In the genomic region with DNA sequence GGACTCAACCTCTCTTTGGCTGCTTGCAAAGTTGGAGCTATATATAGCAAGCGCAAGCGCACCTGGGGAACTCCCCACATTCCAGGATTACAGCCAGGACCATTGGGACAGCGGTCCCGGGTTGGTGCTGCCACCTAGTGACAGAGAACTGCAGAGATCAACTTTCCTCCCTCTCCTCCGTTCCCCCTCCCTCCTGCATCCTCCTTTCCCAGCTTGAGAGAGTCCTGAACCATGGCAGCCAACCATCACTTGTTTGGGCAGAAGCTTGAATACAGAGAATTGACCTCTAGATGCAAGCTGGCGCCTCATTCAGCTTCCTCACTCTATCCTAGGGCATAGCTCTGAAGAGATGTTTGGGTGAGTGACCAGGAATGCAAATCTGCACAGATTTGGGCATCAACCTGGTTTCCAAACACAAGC, we compare ENCODE assay signal across 9 cellular contexts. TPM values are rescaled to one million over a fixed set of nuclear protein-coding genes. Genes with fewer than 3 reads are reported as not detected.
DNase-seq lines count a peak whose midpoint lies in the region; ATAC-seq and TF ChIP-seq lines count a peak whose summit lies in the region.
"Had no signal": no experiment of that assay in that cellular context is flagged by ENCODE, and none has a peak within 500 bp of the region (broad histone marks: within the 10 kb centered on the region; RNA-seq: fewer than 3 reads in every experiment).

No MANE protein-coding gene starts in this region.

- POLR2A ChIA-PET in naive thymus-derived CD8-positive, alpha-beta T cell (lab: Charles Lee), result no interaction called here

- H3K27me3 Mint-ChIP-seq in naive thymus-derived CD8-positive, alpha-beta T cell, result peaks cover 0 to 2% (median 0%) of the 10 kb centered on the region in 5 donors

- peak; percentile 90 for TF ChIP-seq CTCF in DND-41 (IDR thresholded peaks at IDR 0.05; ENCODE audit: borderline replicate concordance, extremely low read depth, low read length, poor library complexity, severe bottlenecking)
- peak; percentile 82 to 94 for TF ChIP-seq CTCF in fibroblast of lung (conservative IDR thresholded peaks at IDR 0.05 in 1 of 2, IDR thresholded peaks at IDR 0.05 in 1 of 2; ENCODE audit: low read depth in 1 of 2, low read length in 2 of 2)
- TF ChIP-seq CTCF in uterus (IDR thresholded peaks at IDR 0.05), result peak; percentile 48 to 69 (median 64)

- H3K4me3 ChIP-seq in DND-41 (ENCODE audit: low read depth in 1 of 2, low read length in 2 of 2), result no peak overlapping the region
- no peak overlapping the region for H3K4me3 ChIP-seq in fibroblast of lung (replicated peaks in 1 of 4; ENCODE audit: control extremely low read depth in 1 of 4, insufficient read depth in 1 of 4, low read depth in 3 of 4, low read length in 4 of 4)
- no peak overlapping the region for H3K4me3 ChIP-seq in uterus

- H3K9me3 Mint-ChIP-seq in naive thymus-derived CD8-positive, alpha-beta T cell, result peaks cover 0 to 3% (median 0%) of the 10 kb centered on the region in 9 donors

- H3K4me1 ChIP-seq in DND-41 (ENCODE audit: insufficient read depth, low read length) (no peaks in the 10 kb centered on the region), fibroblast of lung (ENCODE audit: control insufficient read depth, extremely low read depth, insufficient read depth, low read length) (no peaks in the 10 kb centered on the region), uterus (no peaks in the 10 kb centered on the region)

- H3K27ac ChIP-seq in DND-41 (ENCODE audit: low read length), result no peak overlapping the region
- no peak overlapping the region for H3K27ac ChIP-seq in fibroblast of lung (ENCODE audit: insufficient read depth, low read length)
- H3K27ac ChIP-seq in uterus, result no peak overlapping the region

- H4K20me1 ChIP-seq in DND-41 (ENCODE audit: insufficient read depth, low read length) (peaks cover 2% of the 10 kb centered on the region; the same call in 1 of the 2 replicates), fibroblast of lung (ENCODE audit: control insufficient read depth, extremely low read depth, insufficient read depth, low read length) (no peaks in the 10 kb centered on the region)

- H3K4me2 ChIP-seq in DND-41 (ENCODE audit: insufficient read depth, low read length) (no peak overlapping the region), fibroblast of lung (ENCODE audit: extremely low read depth, insufficient read depth, low read length) (no peak overlapping the region)

- H3K36me3 ChIP-seq in DND-41 (ENCODE audit: insufficient read depth, low read length) (no peaks in the 10 kb centered on the region), fibroblast of lung (ENCODE audit: control insufficient read depth, insufficient read depth, low read length) (no peaks in the 10 kb centered on the region), uterus (no peaks in the 10 kb centered on the region)

- H3K27me3 ChIP-seq in DND-41 (ENCODE audit: insufficient read depth, low read length, poor library complexity) (no peaks in the 10 kb centered on the region), fibroblast of lung (ENCODE audit: control insufficient read depth, insufficient read depth, low read length) (peaks cover 6% of the 10 kb centered on the region), uterus (no peaks in the 10 kb centered on the region)

- intact Hi-C loops in uterus (cut with DNase I; ENCODE audit: low total_unique reads), result no loop called here

- no peak overlapping the region for H2AFZ ChIP-seq in DND-41 (ENCODE audit: low read depth, low read length)
- no peak overlapping the region for H2AFZ ChIP-seq in fibroblast of lung (ENCODE audit: low read length)

- no peak for TF ChIP-seq POLR2A in uterus (IDR thresholded peaks at IDR 0.05)

- H3K4me1 Mint-ChIP-seq in naive thymus-derived CD8-positive, alpha-beta T cell, result peaks cover 10 to 36% (median 27%) of the 10 kb centered on the region in 4 donors

- no peak overlapping the region for H3K9ac ChIP-seq in DND-41 (ENCODE audit: low read depth, low read length)
- no peak overlapping the region for H3K9ac ChIP-seq in fibroblast of lung (ENCODE audit: insufficient read depth, low read length)

- H3K27ac Mint-ChIP-seq in naive thymus-derived CD8-positive, alpha-beta T cell, result peak overlapping the region in 4 of 10 donors; percentile 3 to 54 (median 22)

- peak; percentile 51 for DNase-seq in DND-41
- DNase-seq in NCI-H526 (lab: John Stamatoyannopoulos, UW), result peak; percentile 53 to 83
- peak; percentile 39 for DNase-seq in activated T-cell treated with anti-CD3 and anti-CD28 coated beads for 4 hours
- peak; percentile 68 to 71 for DNase-seq in fibroblast of lung (ENCODE audit: low read depth in 2 of 2)
- peak in 5 of 10 donors; percentile 24 to 37 (median 31) for DNase-seq in naive thymus-derived CD8-positive, alpha-beta T cell
- DNase-seq in uterus, result peak; percentile 55 to 56

- H3K79me2 ChIP-seq in DND-41 (ENCODE audit: insufficient read depth, low read length) (no peaks in the 10 kb centered on the region), fibroblast of lung (ENCODE audit: control insufficient read depth, insufficient read depth, low read length) (no peaks in the 10 kb centered on the region)

- peak overlapping the region in 3 of 10 donors; percentile 4 to 10 (median 9) for H3K4me3 Mint-ChIP-seq in naive thymus-derived CD8-positive, alpha-beta T cell

- ATAC-seq in DND-41 (ENCODE audit: insufficient read depth, low read depth) (peak; percentile 86), HG03108 (IDR thresholded peaks at IDR 0.05; ENCODE audit: unreplicated experiment) (peak; percentile 49), HG03097 (IDR thresholded peaks at IDR 0.05; ENCODE audit: low FRiP score, unreplicated experiment) (no peak)
- peak; percentile 39 to 56 for ATAC-seq in naive thymus-derived CD8-positive, alpha-beta T cell

- no peaks in the 10 kb centered on the region for H3K9me3 ChIP-seq in DND-41 (ENCODE audit: insufficient read depth, low read length, severe bottlenecking)
- no peaks in the 10 kb centered on the region for H3K9me3 ChIP-seq in fibroblast of lung (ENCODE audit: control insufficient read depth, insufficient read depth, low read depth, low read length)
- no peaks in the 10 kb centered on the region for H3K9me3 ChIP-seq in uterus

- peaks cover 0 to 3% (median 0%) of the 10 kb centered on the region in 3 donors for H3K36me3 Mint-ChIP-seq in naive thymus-derived CD8-positive, alpha-beta T cell

RNA-seq across cellular contexts. Expression of a gene that starts 17.4 kb away (rescaled TPM):
- total RNA-seq in fibroblast of lung (2.1 and 7.3 TPM in 2 replicates), uterus (10 to 100 TPM in 1 of 4 donors, 1 to 10 TPM in 3; 2.3 to 15.0 (median 3.3) TPM)
- 4.1 and 7.0 TPM in 2 replicates for polyA plus RNA-seq in fibroblast of lung
- polyA plus RNA-seq in fibroblast of lung (2012), result 2.4 and 4.0 TPM in 2 replicates
- 1.6 and 15.8 TPM in 2 replicates for polyA minus RNA-seq in fibroblast of lung (ENCODE audit: low replicate concordance)
- 1 to 10 TPM; 2.1 to 3.8 TPM for total RNA-seq in naive thymus-derived CD8-positive, alpha-beta T cell
- polyA plus RNA-seq in naive thymus-derived CD8-positive, alpha-beta T cell, result 1 to 10 TPM in 1 of 3 donors, under 1 TPM in 1, not detected in 1; 0.80 to 1.4 TPM

RNA-seq across cellular contexts. Expression of a gene that starts 38.8 kb away (rescaled TPM):
- total RNA-seq in fibroblast of lung (0.50 and 0.51 TPM in 2 replicates), uterus (1 to 10 TPM in 2 of 4 donors, under 1 TPM in 1, not detected in 1; 0.28 to 6.4 (median 1.3) TPM)
- 0.21 TPM in 1 of 2 replicates, not detected in the other for polyA plus RNA-seq in fibroblast of lung
- 0.23 TPM in 1 of 2 replicates, not detected in the other for polyA plus RNA-seq in fibroblast of lung (2012)
- polyA minus RNA-seq in fibroblast of lung (ENCODE audit: low replicate concordance), result not detected in 2 replicates
- total RNA-seq in naive thymus-derived CD8-positive, alpha-beta T cell, result 1 to 10 TPM; 5.5 to 5.7 TPM
- 10 to 100 TPM; 22.7 to 32.2 (median 26.1) TPM for polyA plus RNA-seq in naive thymus-derived CD8-positive, alpha-beta T cell
- total RNA-seq: temporal lobe had no signal
